Comparison of ENCODE assay signal across 9 cellular contexts in genomic region chr9:72443855-72444254, GRCh38.
DNase-seq lines count a peak whose midpoint lies in the region; ATAC-seq lines count a peak whose summit lies in the region.
"Had no signal": no experiment of that assay in that cellular context is flagged by ENCODE, and none has a peak within 500 bp of the region (broad histone marks: within the 10 kb centered on the region; RNA-seq: fewer than 3 reads in every experiment).

No MANE protein-coding gene starts in this region.

- H3K9me3 ChIP-seq in BLaER1 treated with 17β-estradiol and CSF1 and Interleukin-3, amounts not matched to agents 10 nM and 100 nM (replicated peaks in 1 of 11): no peaks in the 10 kb centered on the region

- H4K20me1 ChIP-seq in BLaER1 treated with 17β-estradiol and CSF1 and Interleukin-3, amounts not matched to agents 10 nM and 100 nM: no peaks in the 10 kb centered on the region

- H3K4me2 ChIP-seq in BLaER1 treated with 17β-estradiol and CSF1 and Interleukin-3, amounts not matched to agents 10 nM and 100 nM: peak overlapping the region in 5 of 11 experiments; percentile 29 to 79 (median 72); a peak in 8 of 22 replicates

- no peaks in the 10 kb centered on the region for H3K27me3 ChIP-seq in BLaER1 treated with 17β-estradiol and CSF1 and Interleukin-3, amounts not matched to agents 10 nM and 100 nM

- H3K36me3 ChIP-seq in BLaER1 treated with 17β-estradiol and CSF1 and Interleukin-3, amounts not matched to agents 10 nM and 100 nM: no peaks in the 10 kb centered on the region

- H3K9ac ChIP-seq in BLaER1 treated with 17β-estradiol and CSF1 and Interleukin-3, amounts not matched to agents 10 nM and 100 nM: peak overlapping the region in 2 of 11 experiments; percentile 15 to 35; a peak in 1 of 22 replicates

- H3K4me3 ChIP-seq in BLaER1 treated with 17β-estradiol and CSF1 and Interleukin-3, amounts not matched to agents 10 nM and 100 nM: no peak overlapping the region
- H3K4me3 ChIP-seq: skin epidermis had no signal

- DNase-seq in SIG-M5 (lab: John Stamatoyannopoulos, UW) (peak; percentile 38), left ventricle myocardium superior (no peak), DMS 273 (lab: John Stamatoyannopoulos, UW; ENCODE audit: unreplicated experiment) (no peak), cerebellar cortex (ENCODE audit: low spot score) (no peak)
- no peak for DNase-seq in stimulated activated CD4-positive, alpha-beta T cell treated with anti-CD3 and anti-CD28 coated beads, Interleukin-4, amount 100 ng/mL, for 1 hour

- ATAC-seq in GM18907 (IDR thresholded peaks at IDR 0.05; ENCODE audit: unreplicated experiment) (peak; percentile 96), HG03025 (IDR thresholded peaks at IDR 0.05; ENCODE audit: low FRiP score, unreplicated experiment) (peak; percentile 93), left ventricle myocardium superior (peak; percentile 54)

- intact Hi-C loops in left ventricle myocardium superior (cut with micrococcal nuclease): no loop called here

- peak overlapping the region in 6 of 11 experiments; percentile 20 to 76 (median 54); a peak in 10 of 22 replicates for H3K27ac ChIP-seq in BLaER1 treated with 17β-estradiol and CSF1 and Interleukin-3, amounts not matched to agents 10 nM and 100 nM

- peaks cover 0 to 96% (median 26%) of the 10 kb centered on the region in 10 experiments; a peak in 13 of 20 replicates for H3K4me1 ChIP-seq in BLaER1 treated with 17β-estradiol and CSF1 and Interleukin-3, amounts not matched to agents 10 nM and 100 nM
